ENCODE assay signal across 7 cellular contexts in the genomic region with DNA sequence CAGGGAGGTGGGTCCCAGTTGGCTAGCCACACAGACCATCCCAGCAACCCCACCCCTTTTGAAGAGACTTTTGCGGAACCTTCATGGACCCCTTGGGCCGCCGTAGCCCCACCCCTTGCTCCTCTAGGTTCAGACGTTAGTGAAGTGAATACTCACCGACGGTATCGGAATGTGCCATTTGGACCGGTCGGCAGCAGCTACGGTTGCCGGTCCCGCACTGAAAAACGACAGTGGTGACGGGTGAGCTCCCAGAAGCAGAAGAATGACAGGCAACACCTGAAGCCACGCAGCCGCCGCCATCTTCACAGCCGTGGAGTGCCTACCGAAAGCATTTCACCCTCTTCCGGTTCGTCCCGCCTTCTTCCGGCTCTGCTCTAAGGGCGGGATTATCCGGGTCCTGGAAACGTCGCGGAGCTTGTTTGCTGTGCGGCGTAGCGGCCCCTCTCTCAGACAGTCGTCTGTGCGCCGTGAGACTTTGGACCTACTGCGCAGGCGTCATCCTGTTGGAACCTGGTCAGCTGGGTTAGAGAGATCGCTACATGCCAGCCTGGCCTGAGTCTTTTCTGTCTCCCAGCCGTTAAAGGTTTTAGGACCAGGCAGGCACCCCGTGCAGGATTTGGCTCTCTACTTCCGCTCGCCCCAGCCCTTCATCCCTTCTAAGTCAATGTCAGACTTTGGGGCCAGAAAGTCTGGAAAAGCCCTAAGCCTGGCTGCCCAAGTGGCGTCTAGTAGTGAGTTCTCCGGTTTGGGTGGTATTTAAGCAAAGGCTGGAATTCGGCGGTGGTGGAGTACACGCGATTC. TPM values are rescaled to one million over a fixed set of nuclear protein-coding genes. Genes with fewer than 3 reads are reported as not detected.
DNase-seq lines count a peak whose midpoint lies in the region; ATAC-seq and TF ChIP-seq lines count a peak whose summit lies in the region.

A gene with protein sequence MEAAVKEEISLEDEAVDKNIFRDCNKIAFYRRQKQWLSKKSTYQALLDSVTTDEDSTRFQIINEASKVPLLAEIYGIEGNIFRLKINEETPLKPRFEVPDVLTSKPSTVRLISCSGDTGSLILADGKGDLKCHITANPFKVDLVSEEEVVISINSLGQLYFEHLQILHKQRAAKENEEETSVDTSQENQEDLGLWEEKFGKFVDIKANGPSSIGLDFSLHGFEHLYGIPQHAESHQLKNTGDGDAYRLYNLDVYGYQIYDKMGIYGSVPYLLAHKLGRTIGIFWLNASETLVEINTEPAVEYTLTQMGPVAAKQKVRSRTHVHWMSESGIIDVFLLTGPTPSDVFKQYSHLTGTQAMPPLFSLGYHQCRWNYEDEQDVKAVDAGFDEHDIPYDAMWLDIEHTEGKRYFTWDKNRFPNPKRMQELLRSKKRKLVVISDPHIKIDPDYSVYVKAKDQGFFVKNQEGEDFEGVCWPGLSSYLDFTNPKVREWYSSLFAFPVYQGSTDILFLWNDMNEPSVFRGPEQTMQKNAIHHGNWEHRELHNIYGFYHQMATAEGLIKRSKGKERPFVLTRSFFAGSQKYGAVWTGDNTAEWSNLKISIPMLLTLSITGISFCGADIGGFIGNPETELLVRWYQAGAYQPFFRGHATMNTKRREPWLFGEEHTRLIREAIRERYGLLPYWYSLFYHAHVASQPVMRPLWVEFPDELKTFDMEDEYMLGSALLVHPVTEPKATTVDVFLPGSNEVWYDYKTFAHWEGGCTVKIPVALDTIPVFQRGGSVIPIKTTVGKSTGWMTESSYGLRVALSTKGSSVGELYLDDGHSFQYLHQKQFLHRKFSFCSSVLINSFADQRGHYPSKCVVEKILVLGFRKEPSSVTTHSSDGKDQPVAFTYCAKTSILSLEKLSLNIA (N-terminal part only) (plus strand): TSS at position 103 of the 801 bp plus-strand sequence. CDS start 1,281 bp downstream, outside the sequence.
A gene with protein sequence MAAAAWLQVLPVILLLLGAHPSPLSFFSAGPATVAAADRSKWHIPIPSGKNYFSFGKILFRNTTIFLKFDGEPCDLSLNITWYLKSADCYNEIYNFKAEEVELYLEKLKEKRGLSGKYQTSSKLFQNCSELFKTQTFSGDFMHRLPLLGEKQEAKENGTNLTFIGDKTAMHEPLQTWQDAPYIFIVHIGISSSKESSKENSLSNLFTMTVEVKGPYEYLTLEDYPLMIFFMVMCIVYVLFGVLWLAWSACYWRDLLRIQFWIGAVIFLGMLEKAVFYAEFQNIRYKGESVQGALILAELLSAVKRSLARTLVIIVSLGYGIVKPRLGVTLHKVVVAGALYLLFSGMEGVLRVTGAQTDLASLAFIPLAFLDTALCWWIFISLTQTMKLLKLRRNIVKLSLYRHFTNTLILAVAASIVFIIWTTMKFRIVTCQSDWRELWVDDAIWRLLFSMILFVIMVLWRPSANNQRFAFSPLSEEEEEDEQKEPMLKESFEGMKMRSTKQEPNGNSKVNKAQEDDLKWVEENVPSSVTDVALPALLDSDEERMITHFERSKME (minus strand): TSS at position 335 of the 801 bp plus-strand sequence. CDS start 35 bp downstream, at position 300.

- peak; percentile 60 for ATAC-seq in GM18508 (IDR thresholded peaks at IDR 0.05; ENCODE audit: insufficient read depth, unreplicated experiment)
- ATAC-seq in HG03025 (IDR thresholded peaks at IDR 0.05; ENCODE audit: low FRiP score, unreplicated experiment) = peak; percentile 83

- H3K79me2 ChIP-seq in hepatocyte = peaks cover 60% of the 10 kb centered on the region

- peak within 1 kb of the TSS; percentile 60 for H3K4me3 ChIP-seq in hepatocyte

- no peaks in the 10 kb centered on the region for H3K36me3 ChIP-seq in hepatocyte (replicated peaks; ENCODE audit: insufficient read depth, low read depth)

- H4K20me1 ChIP-seq in hepatocyte (ENCODE audit: insufficient read depth, poor library complexity, severe bottlenecking) = peaks cover 4% of the 10 kb centered on the region

- H3K9me2 ChIP-seq in hepatocyte (replicated peaks; ENCODE audit: insufficient read depth) = no peaks in the 10 kb centered on the region

- H2AFZ ChIP-seq in hepatocyte = peak within 1 kb of the TSS; percentile 58

- no peak for TF ChIP-seq CTCF in hepatocyte (IDR thresholded peaks at IDR 0.05; ENCODE audit: poor library complexity)

- H3K27ac ChIP-seq in hepatocyte = peak within 1 kb of the TSS; percentile 96

- no peaks in the 10 kb centered on the region for H3K27me3 ChIP-seq in hepatocyte

- under 1% methylated on average over 47 of the region's 47 CpGs for WGBS in hepatocyte (ENCODE audit: low lambda C conversion rate, missing lambda C conversion rate)

- H3K4me2 ChIP-seq in hepatocyte = peak within 1 kb of the TSS; percentile 82

- peak; percentile 97 to 99 for DNase-seq in NCI-H2081 (lab: John Stamatoyannopoulos, UW)
- peak; percentile 94 for DNase-seq in T1000 (lab: John Stamatoyannopoulos, UW)
- peak; percentile 99 for DNase-seq in astrocyte of the hippocampus (ENCODE audit: low read depth, low spot score)
- DNase-seq in hepatocyte (ENCODE audit: low spot score) = peak; percentile 99
- peak; percentile 97 for DNase-seq in renal cortical epithelial cell (ENCODE audit: low read depth)

- peaks cover 10% of the 10 kb centered on the region for H3K4me1 ChIP-seq in hepatocyte (ENCODE audit: insufficient read depth)

- H3K9me3 ChIP-seq in hepatocyte (ENCODE audit: low read depth) = no peaks in the 10 kb centered on the region

RNA-seq across cellular contexts. Expression of the first gene that starts in this region (rescaled TPM):
- total RNA-seq in hepatocyte (11.2 and 13.6 TPM in 2 replicates), renal cortical epithelial cell (20.9 and 22.4 TPM in 2 replicates)
- polyA plus RNA-seq in hepatocyte = 9.1 and 12.5 TPM in 2 replicates

RNA-seq across cellular contexts. Expression of the second gene that starts in this region (rescaled TPM):
- total RNA-seq in hepatocyte (90.4 and 97.6 TPM in 2 replicates), renal cortical epithelial cell (44.8 and 72.8 TPM in 2 replicates)
- 68.3 and 74.2 TPM in 2 replicates for polyA plus RNA-seq in hepatocyte

Comparison
In these comparisons a context has a peak if more than half of its experiments do, and no peak if none do; other contexts are left out.
1. Peak in every context shown above with its lines: DNase-seq, ATAC-seq, H3K4me3 ChIP-seq and H3K27ac ChIP-seq.